In genomic region chr1:243287128-243287470, GRCh38 we compare ENCODE assay signal across 12 cellular contexts. TPM values are rescaled to one million over a fixed set of nuclear protein-coding genes. Genes with fewer than 3 reads are reported as not detected.
A peak's percentile ranks its signal among the peaks of the same experiment; 100 is the strongest.
DNase-seq lines count a peak whose midpoint lies in the region; FAIRE-seq and TF ChIP-seq lines count a peak whose summit lies in the region.
"Had no signal": no experiment of that assay in that cellular context is flagged by ENCODE, and none has a peak within 500 bp of the region (broad histone marks: within the 10 kb centered on the region; RNA-seq: fewer than 3 reads in every experiment).

No MANE protein-coding gene starts in this region.

- H3K4me3 ChIP-seq in choroid plexus epithelial cell (ENCODE audit: low read depth, low read length), result no peak overlapping the region
- H3K4me3 ChIP-seq in neutrophil (ENCODE audit: low read depth in 1 of 2, low read length in 1 of 2), result peak overlapping the region; percentile 0 to 50

- DNase-seq in CD1c-positive myeloid dendritic cell (ENCODE audit: extremely low spot score) (peak; percentile 72), choroid plexus epithelial cell (ENCODE audit: low read depth) (peak; percentile 35), cortex of kidney (lab: John Stamatoyannopoulos, UW) (no peak), SHP77 treated with DMSO at 0.1 percent for 48 hours (lab: John Stamatoyannopoulos, UW) (no peak), RCC 7860 (ENCODE audit: low spot score) (no peak), frontal cortex (ENCODE audit: low spot score in 2 of 2) (no peak)
- DNase-seq: H9, NCI-H187 treated with DMSO at 0.1 percent for 48 hours, right cardiac atrium, T1000 had no signal

- H3K27ac ChIP-seq in neutrophil, result peak overlapping the region; percentile 96

- peaks cover 10% of the 10 kb centered on the region for H3K36me3 Mint-ChIP-seq in IgD-negative memory B cell

- TF ChIP-seq CTCF in choroid plexus epithelial cell (conservative IDR thresholded peaks at IDR 0.05; ENCODE audit: low read depth, low read length) (no peak), neutrophil (IDR thresholded peaks at IDR 0.05) (no peak)

- H3K27ac Mint-ChIP-seq in IgD-negative memory B cell, result peak overlapping the region in 2 of 3 donors; percentile 27 to 91

- H3K4me1 Mint-ChIP-seq in IgD-negative memory B cell, result peaks cover 20 to 34% (median 24%) of the 10 kb centered on the region in 3 donors

- no peaks in the 10 kb centered on the region for H3K9me3 ChIP-seq in neutrophil

- peaks cover 56 to 57% of the 10 kb centered on the region in 2 experiments for H3K4me1 ChIP-seq in neutrophil (ENCODE audit: control insufficient read depth in 1 of 2, insufficient read depth in 1 of 2, low read depth in 1 of 2, low read length in 1 of 2)

- no peak for FAIRE-seq in RCC 7860 (lab: Jason Lieb, UNC)
- FAIRE-seq in frontal cortex (lab: Jason Lieb, UNC), result no peak

- H3K9me3 Mint-ChIP-seq in IgD-negative memory B cell, result peaks cover 0 to 2% (median 2%) of the 10 kb centered on the region in 3 donors

- H3K4me3 Mint-ChIP-seq in IgD-negative memory B cell, result peak overlapping the region in 2 of 4 donors; percentile 58 to 75
- H3K4me3 Mint-ChIP-seq: H9 had no signal

- H3K36me3 ChIP-seq in neutrophil, result no peaks in the 10 kb centered on the region

- no peaks in the 10 kb centered on the region for H3K27me3 Mint-ChIP-seq in IgD-negative memory B cell

- H3K27me3 ChIP-seq in neutrophil, result no peaks in the 10 kb centered on the region

RNA-seq across cellular contexts. Expression of gene SDCCAG8, which starts 31.3 kb away (rescaled TPM):
- polyA plus RNA-seq in IgD-negative memory B cell, result 28.5 TPM
- total RNA-seq in frontal cortex, result 110 TPM

RNA-seq across cellular contexts. Expression of gene CEP170, which starts 32.0 kb away (rescaled TPM):
- 18.5 TPM for polyA plus RNA-seq in IgD-negative memory B cell
- total RNA-seq in frontal cortex, result 503 TPM

Comparison
In these comparisons a context has a peak if more than half of its experiments do, and no peak if none do; other contexts are left out.
1. DNase-seq: peak in CD1c-positive myeloid dendritic cell (single experiment) and choroid plexus epithelial cell (single experiment); none in cortex of kidney (single experiment), SHP77 treated with DMSO at 0.1 percent for 48 hours (single experiment), RCC 7860 (single experiment) and frontal cortex (0 of 2).